11 cellular contexts compared by ENCODE assay signal in genomic region chr3:19363071-19363470, GRCh38.
"Had no signal": no experiment of that assay in that cellular context is flagged by ENCODE, and none has a peak within 500 bp of the region (broad histone marks: within the 10 kb centered on the region; RNA-seq: fewer than 3 reads in every experiment).

No MANE protein-coding gene starts in this region.

- H3K27ac ChIP-seq: neural progenitor cell, skin epidermis, transverse colon had no signal

- H3K36me3 ChIP-seq: neural progenitor cell, transverse colon had no signal

- H3K4me2 ChIP-seq: neural progenitor cell had no signal

- DNase-seq: activated CD4-positive, alpha-beta T cell treated with anti-CD3 and anti-CD28 coated beads, Interleukin-2, amount 10 ng/mL, durations not matched to agents 24 days and 14 days; activated CD8-positive, alpha-beta memory T cell treated with anti-CD3 and anti-CD28 coated beads for 24 hours; activated naive CD4-positive, alpha-beta T cell treated with anti-CD3 and anti-CD28 coated beads for 36 hours; activated T-cell treated with anti-CD3 and anti-CD28 coated beads for 4 hours; dorsolateral prefrontal cortex; hippocampal formation; transverse colon had no signal

- ATAC-seq: activated T-helper 17 cell treated with anti-CD3 and anti-CD28 coated beads, Interleukin-2, amount 50 U/mL, for 72 hours had no signal

- H3K9me3 ChIP-seq: transverse colon had no signal

- FAIRE-seq: astrocyte had no signal

- H2AFZ ChIP-seq: neural progenitor cell had no signal

- H3K4me3 ChIP-seq: dorsolateral prefrontal cortex, neural progenitor cell, skin epidermis, transverse colon had no signal

- H3K27me3 ChIP-seq: dorsolateral prefrontal cortex, neural progenitor cell, transverse colon had no signal

- H3K4me1 ChIP-seq: neural progenitor cell had no signal

- H3K9ac ChIP-seq: neural progenitor cell had no signal
